In genomic region chr1:93614550-93615200, GRCh38 we compare ENCODE assay signal across 9 cellular contexts.
DNase-seq lines count a peak whose midpoint lies in the region; ATAC-seq, FAIRE-seq and TF ChIP-seq lines count a peak whose summit lies in the region.
"Had no signal": no experiment of that assay in that cellular context is flagged by ENCODE, and none has a peak within 500 bp of the region (broad histone marks: within the 10 kb centered on the region; RNA-seq: fewer than 3 reads in every experiment).

No MANE protein-coding gene starts in this region.

- no peak overlapping the region for H3K4me3 Mint-ChIP-seq in activated CD8-positive, alpha-beta T cell treated with anti-CD3 and anti-CD28 coated beads, Interleukin-2, amount 10 ng/mL, durations not matched to agents 7 days and 5 days

- H3K36me3 ChIP-seq in hepatocyte (replicated peaks; ENCODE audit: insufficient read depth, low read depth): no peaks in the 10 kb centered on the region
- H3K36me3 ChIP-seq in stomach: no peaks in the 10 kb centered on the region

- TF ChIP-seq CTCF in VCaP (conservative IDR thresholded peaks at IDR 0.05) (no peak), hepatocyte (IDR thresholded peaks at IDR 0.05; ENCODE audit: poor library complexity) (no peak), stomach (IDR thresholded peaks at IDR 0.05) (no peak)

- no peaks in the 10 kb centered on the region for H3K9me3 ChIP-seq in hepatocyte (ENCODE audit: low read depth)
- H3K9me3 ChIP-seq in stomach: no peaks in the 10 kb centered on the region

- H2AFZ ChIP-seq in hepatocyte: no peak overlapping the region

- TF ChIP-seq EP300 in stomach (IDR thresholded peaks at IDR 0.05): no peak

- H3K27me3 ChIP-seq in hepatocyte (no peaks in the 10 kb centered on the region), stomach (no peaks in the 10 kb centered on the region)

- no peak for FAIRE-seq in H54 (lab: Jason Lieb, UNC)
- FAIRE-seq: colon had no signal

- H4K20me1 ChIP-seq in hepatocyte (ENCODE audit: insufficient read depth, poor library complexity, severe bottlenecking): no peaks in the 10 kb centered on the region

- DNase-seq in NCI-H1417 (lab: John Stamatoyannopoulos, UW) (peak in 2 of 3 experiments; percentile 16 to 49), NCI-H1417 treated with DMSO at 0.1 percent for 48 hours (lab: John Stamatoyannopoulos, UW) (no peak), hepatocyte (ENCODE audit: low spot score) (no peak), stomach (peak; percentile 79), H54 (ENCODE audit: insufficient read length, low spot score) (no peak), dermis blood vessel endothelial cell (no peak)
- no peak for DNase-seq in activated CD8-positive, alpha-beta T cell treated with anti-CD3 and anti-CD28 coated beads, Interleukin-2, amount 10 ng/mL, durations not matched to agents 7 days and 5 days

- H3K36me3 Mint-ChIP-seq in activated CD8-positive, alpha-beta T cell treated with anti-CD3 and anti-CD28 coated beads, Interleukin-2, amount 10 ng/mL, durations not matched to agents 7 days and 5 days (ENCODE audit: low read depth): no peaks in the 10 kb centered on the region

- peak overlapping the region; percentile 70 for H3K4me2 ChIP-seq in hepatocyte

- H3K4me3 ChIP-seq in hepatocyte: no peak overlapping the region
- H3K4me3 ChIP-seq in stomach: peak overlapping the region in 2 of 4 donors; percentile 43 to 44

- peaks cover 61% of the 10 kb centered on the region for H3K79me2 ChIP-seq in hepatocyte

- intact Hi-C loops in stomach (cut with DNase I; ENCODE audit: low total_unique reads): no loop called here

- TF ChIP-seq POLR2A in stomach (IDR thresholded peaks at IDR 0.05): no peak
- no peak for TF ChIP-seq POLR2A in H54 (IDR thresholded peaks at IDR 0.05; ENCODE audit: low read depth, low read length)

- 55% methylated on average over 11 of the region's 11 CpGs for WGBS in hepatocyte (ENCODE audit: low lambda C conversion rate, missing lambda C conversion rate)
- WGBS in stomach, 5 donors: 44 to 67% (median 49%) methylated on average over 11 of the region's 11 CpGs

- H3K27ac ChIP-seq in VCaP (peak overlapping the region; percentile 87), hepatocyte (peak overlapping the region; percentile 94), stomach (peak overlapping the region; percentile 80 to 87 (median 85))

- POLR2A ChIA-PET in activated CD8-positive, alpha-beta T cell treated with anti-CD3 and anti-CD28 coated beads, Interleukin-2, amount 10 ng/mL, durations not matched to agents 7 days and 5 days (lab: Charles Lee): no interaction called here

- peaks cover 9% of the 10 kb centered on the region for H3K4me1 Mint-ChIP-seq in activated CD8-positive, alpha-beta T cell treated with anti-CD3 and anti-CD28 coated beads, Interleukin-2, amount 10 ng/mL, durations not matched to agents 7 days and 5 days (ENCODE audit: low read depth)

- H3K9me2 ChIP-seq in hepatocyte (replicated peaks; ENCODE audit: insufficient read depth): no peaks in the 10 kb centered on the region

- peaks cover 2% of the 10 kb centered on the region for H3K27me3 Mint-ChIP-seq in activated CD8-positive, alpha-beta T cell treated with anti-CD3 and anti-CD28 coated beads, Interleukin-2, amount 10 ng/mL, durations not matched to agents 7 days and 5 days (ENCODE audit: low read depth)

- CTCF ChIA-PET in activated CD8-positive, alpha-beta T cell treated with anti-CD3 and anti-CD28 coated beads, Interleukin-2, amount 10 ng/mL, durations not matched to agents 7 days and 5 days (lab: Charles Lee): interaction anchor here (3.0 kb wide), 1 partner anchor 14 kb away, joined by 11 read pairs; no protein-coding TSS in a partner anchor

- H3K27ac Mint-ChIP-seq in activated CD8-positive, alpha-beta T cell treated with anti-CD3 and anti-CD28 coated beads, Interleukin-2, amount 10 ng/mL, durations not matched to agents 7 days and 5 days: no peak overlapping the region

- no peaks in the 10 kb centered on the region for H3K9me3 Mint-ChIP-seq in activated CD8-positive, alpha-beta T cell treated with anti-CD3 and anti-CD28 coated beads, Interleukin-2, amount 10 ng/mL, durations not matched to agents 7 days and 5 days (ENCODE audit: insufficient read depth)

- no peak for ATAC-seq in activated CD8-positive, alpha-beta T cell treated with anti-CD3 and anti-CD28 coated beads, Interleukin-2, amount 10 ng/mL, durations not matched to agents 7 days and 5 days

- H3K4me1 ChIP-seq in hepatocyte (ENCODE audit: insufficient read depth) (peaks cover 60% of the 10 kb centered on the region), stomach (peaks cover 49 to 88% (median 68%) of the 10 kb centered on the region in 4 donors)

Comparison
In these comparisons a context has a peak if more than half of its experiments do, and no peak if none do; other contexts are left out.
1. DNase-seq: peak in NCI-H1417 (2 of 3) and stomach (single experiment); none in NCI-H1417 treated with DMSO at 0.1 percent for 48 hours (single experiment), hepatocyte (single experiment), H54 (single experiment), dermis blood vessel endothelial cell (single experiment) and activated CD8-positive, alpha-beta T cell treated with anti-CD3 and anti-CD28 coated beads, Interleukin-2, amount 10 ng/mL, durations not matched to agents 7 days and 5 days (single experiment).
2. Peak in every context shown above with its lines, with median percentiles within 50 percentile points of each other: H3K27ac ChIP-seq.